25 cellular contexts compared by ENCODE assay signal in the genomic region with DNA sequence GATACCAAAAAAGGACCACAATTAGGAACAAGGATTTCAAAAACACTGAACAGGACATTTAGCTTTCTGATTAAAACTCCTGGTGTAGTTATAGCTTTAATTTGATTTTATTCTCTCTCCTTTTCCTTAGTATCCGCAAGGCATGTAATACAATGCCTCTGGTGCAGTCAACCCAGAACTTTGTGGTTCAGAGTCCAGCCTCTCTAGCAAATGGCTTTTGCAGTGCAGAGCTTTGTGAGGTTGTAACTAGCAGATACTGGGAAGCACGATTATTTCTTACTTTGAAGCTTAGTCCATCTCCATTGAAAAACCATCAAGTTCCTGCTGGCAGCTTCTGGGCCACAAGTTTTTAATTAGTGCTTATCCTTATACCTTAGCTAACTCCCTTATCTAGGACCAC.
"Had no signal": no experiment of that assay in that cellular context is flagged by ENCODE, and none has a peak within 500 bp of the region (broad histone marks: within the 10 kb centered on the region; RNA-seq: fewer than 3 reads in every experiment).

No MANE protein-coding gene starts in this region.

- H3K4me1 ChIP-seq: left ventricle myocardium inferior, right lobe of liver, tibial nerve, vagina had no signal

- H3K9me3 Mint-ChIP-seq: stimulated activated memory B cell treated with anti-CD40 and anti-IgM and Interleukin-4, amounts not matched to agents 10 μg/mL and 1 μg/mL and 100 μg/mL, for 72 hours; stimulated activated naive CD8-positive, alpha-beta T cell treated with anti-CD3 and anti-CD28 coated beads, Interleukin-15, amount 100 ng/mL, for 72 hours; type B pancreatic cell had no signal

- H3K27me3 ChIP-seq: hepatocyte, ovary, right lobe of liver, tibial nerve, vagina had no signal

- DNase-seq: islet precursor cell; left colon; left ventricle myocardium inferior; midbrain; mucosa of descending colon; naive thymus-derived CD4-positive, alpha-beta T cell; ovary; retina; right lobe of liver; stimulated activated CD4-positive, alpha-beta T cell treated with anti-CD3 and anti-CD28 coated beads, Interleukin-1b, Interleukin-23, amount 100 ng/mL, for 48 hours; stimulated activated CD4-positive, alpha-beta T cell treated with anti-CD3 and anti-CD28 coated beads, Interleukin-2, amount 100 ng/mL, for 48 hours; stimulated activated CD4-positive, alpha-beta T cell treated with anti-CD3 and anti-CD28 coated beads, Interleukin-4, amount 100 ng/mL, for 4 hours; stimulated activated CD8-positive, alpha-beta memory T cell treated with anti-CD3 and anti-CD28 coated beads, Interleukin-4, amount 100 ng/mL, for 48 hours; stimulated activated naive CD4-positive, alpha-beta T cell treated with Interleukin-2 at 50 U/mL for 16 hours; stimulated activated naive CD8-positive, alpha-beta T cell treated with anti-CD3 and anti-CD28 coated beads, Interleukin-15, amount 100 ng/mL, for 72 hours; substantia nigra had no signal

- H3K27ac Mint-ChIP-seq: naive thymus-derived CD4-positive, alpha-beta T cell; natural killer cell treated with Interleukin-12 subunit alpha and Interleukin-12 subunit beta and Interleukin-15 and Interleukin-18, amount 100 ng/mL, for 72 hours; progenitor cell of endocrine pancreas; stimulated activated memory B cell treated with anti-CD40 and anti-IgM and Interleukin-4, amounts not matched to agents 10 μg/mL and 1 μg/mL and 100 μg/mL, for 72 hours; stimulated activated naive CD8-positive, alpha-beta T cell treated with anti-CD3 and anti-CD28 coated beads, Interleukin-15, amount 100 ng/mL, for 72 hours; type B pancreatic cell had no signal

- H3K4me1 Mint-ChIP-seq: naive thymus-derived CD4-positive, alpha-beta T cell; stimulated activated memory B cell treated with anti-CD40 and anti-IgM and Interleukin-4, amounts not matched to agents 10 μg/mL and 1 μg/mL and 100 μg/mL, for 72 hours; stimulated activated naive CD8-positive, alpha-beta T cell treated with anti-CD3 and anti-CD28 coated beads, Interleukin-15, amount 100 ng/mL, for 72 hours had no signal

- H3K4me3 Mint-ChIP-seq: naive thymus-derived CD4-positive, alpha-beta T cell; natural killer cell treated with Interleukin-12 subunit alpha and Interleukin-12 subunit beta and Interleukin-15 and Interleukin-18, amount 100 ng/mL, for 72 hours; stimulated activated memory B cell treated with anti-CD40 and anti-IgM and Interleukin-4, amounts not matched to agents 10 μg/mL and 1 μg/mL and 100 μg/mL, for 72 hours; stimulated activated naive CD8-positive, alpha-beta T cell treated with anti-CD3 and anti-CD28 coated beads, Interleukin-15, amount 100 ng/mL, for 72 hours; type B pancreatic cell had no signal

- ATAC-seq: left colon; mucosa of descending colon; naive thymus-derived CD4-positive, alpha-beta T cell; natural killer cell treated with Interleukin-12 subunit alpha and Interleukin-12 subunit beta and Interleukin-15 and Interleukin-18, amount 100 ng/mL, for 72 hours; right lobe of liver; stimulated activated memory B cell treated with anti-CD40 and anti-IgM and Interleukin-4, amounts not matched to agents 10 μg/mL and 1 μg/mL and 100 μg/mL, for 72 hours; stimulated activated naive CD8-positive, alpha-beta T cell treated with anti-CD3 and anti-CD28 coated beads, Interleukin-15, amount 100 ng/mL, for 72 hours had no signal

- H3K9me3 ChIP-seq: mucosa of descending colon, ovary, right lobe of liver, tibial nerve, vagina had no signal

- H3K36me3 Mint-ChIP-seq: naive thymus-derived CD4-positive, alpha-beta T cell; natural killer cell treated with Interleukin-12 subunit alpha and Interleukin-12 subunit beta and Interleukin-15 and Interleukin-18, amount 100 ng/mL, for 72 hours; stimulated activated memory B cell treated with anti-CD40 and anti-IgM and Interleukin-4, amounts not matched to agents 10 μg/mL and 1 μg/mL and 100 μg/mL, for 72 hours; type B pancreatic cell had no signal

- H3K27ac ChIP-seq: hepatocyte, left ventricle myocardium inferior, ovary, right lobe of liver, tibial nerve, vagina had no signal

- H3K36me3 ChIP-seq: left ventricle myocardium inferior, ovary, right lobe of liver, tibial nerve, vagina had no signal

- H3K4me3 ChIP-seq: hepatocyte, left ventricle myocardium inferior, lung, mucosa of descending colon, ovary, right lobe of liver, smooth muscle cell, tibial nerve, vagina had no signal

- H3K27me3 Mint-ChIP-seq: naive thymus-derived CD4-positive, alpha-beta T cell; natural killer cell treated with Interleukin-12 subunit alpha and Interleukin-12 subunit beta and Interleukin-15 and Interleukin-18, amount 100 ng/mL, for 72 hours; progenitor cell of endocrine pancreas; stimulated activated memory B cell treated with anti-CD40 and anti-IgM and Interleukin-4, amounts not matched to agents 10 μg/mL and 1 μg/mL and 100 μg/mL, for 72 hours; stimulated activated naive CD8-positive, alpha-beta T cell treated with anti-CD3 and anti-CD28 coated beads, Interleukin-15, amount 100 ng/mL, for 72 hours; type B pancreatic cell had no signal
